In genomic region chr15:92918881-92919280, GRCh38 we compare ENCODE assay signal across 8 cellular contexts. TPM values are rescaled to one million over a fixed set of nuclear protein-coding genes. Genes with fewer than 3 reads are reported as not detected.
A peak's percentile ranks its signal among the peaks of the same experiment; 100 is the strongest.
DNase-seq lines count a peak whose midpoint lies in the region; ATAC-seq, FAIRE-seq and TF ChIP-seq lines count a peak whose summit lies in the region.
"Not testable (repeated sequence)": the region's sequence is repeated elsewhere in the genome, so short reads cannot be mapped to it uniquely, and the experiment has no call there.

No MANE protein-coding gene starts in this region.

- H3K4me1 ChIP-seq in A549 (peaks cover 86% of the 10 kb centered on the region), Panc1 (ENCODE audit: control insufficient read depth, insufficient read depth, low read length) (peaks cover 84% of the 10 kb centered on the region), right atrium auricular region (peaks cover 0 to 93% of the 10 kb centered on the region in 2 donors), smooth muscle cell (ENCODE audit: low read depth) (peaks cover 64% of the 10 kb centered on the region), upper lobe of right lung (peaks cover 91% of the 10 kb centered on the region)

- BruUV-seq in Panc1 (replicated peaks; lab: Mats Ljungman, UMichigan) = not testable (repeated sequence)

- H3K4me1 Mint-ChIP-seq in activated T-helper 2 cell treated with anti-CD3 and anti-CD28 coated beads, Interferon-gamma antibody, Interleukin-2, Interleukin-4, amounts not matched to agents 10 μg/mL and 5 μg/mL and 100 μg/mL, durations not matched to agents 14 hours and 24 hours and 36 hours (ENCODE audit: low read depth) = peaks cover 77% of the 10 kb centered on the region
- peaks cover 79 to 80% of the 10 kb centered on the region in 2 donors for H3K4me1 Mint-ChIP-seq in natural killer cell

- not testable (repeated sequence) for H3K9me3 Mint-ChIP-seq in activated T-helper 2 cell treated with anti-CD3 and anti-CD28 coated beads, Interferon-gamma antibody, Interleukin-2, Interleukin-4, amounts not matched to agents 10 μg/mL and 5 μg/mL and 100 μg/mL, durations not matched to agents 14 hours and 24 hours and 36 hours; natural killer cell

- not testable (repeated sequence) for H2AFZ ChIP-seq in smooth muscle cell (ENCODE audit: low read depth)

- in situ Hi-C loops in Panc1 (cut with HindIII; ENCODE audit: low pct_unique_long_range_greater_than_20kb, low sequenced_read_pairs) = not testable (repeated sequence)

- not testable (repeated sequence) for H3K4me3 ChIP-seq in A549; Panc1 (ENCODE audit: low read depth in 2 of 2, low read length in 2 of 2); coronary artery; right atrium auricular region; smooth muscle cell; upper lobe of right lung

- H3K4me3 Mint-ChIP-seq in activated T-helper 2 cell treated with anti-CD3 and anti-CD28 coated beads, Interferon-gamma antibody, Interleukin-2, Interleukin-4, amounts not matched to agents 10 μg/mL and 5 μg/mL and 100 μg/mL, durations not matched to agents 14 hours and 24 hours and 36 hours (ENCODE audit: low read depth); natural killer cell: not testable (repeated sequence)

- TF ChIP-seq RAD21 in A549 (conservative IDR thresholded peaks at IDR 0.05 in 1 of 2, IDR thresholded peaks at IDR 0.05 in 1 of 2) = not testable (repeated sequence)

- POLR2A ChIA-PET in A549 (lab: Yijun Ruan, JAX) = interaction anchor here (1.5 to 7.6 kb wide), 5 partner anchors 13 to 115 kb away, joined by 13 to 80 read pairs (median 28); partner anchors contain the start of gene CHD2
- POLR2A ChIA-PET in Panc1 (lab: Charles Lee) = not testable (repeated sequence)

- H3K9ac ChIP-seq in smooth muscle cell (ENCODE audit: low read depth) = not testable (repeated sequence)

- H3K27ac ChIP-seq in A549 = peak overlapping the region in 1 of 2 experiments; percentile 64; a peak in 3 of 6 replicates
- peak overlapping the region; percentile 97 for H3K27ac ChIP-seq in Panc1 (ENCODE audit: low read length)
- peak overlapping the region; percentile 15 to 61 for H3K27ac ChIP-seq in coronary artery
- peak overlapping the region; percentile 75 to 82 for H3K27ac ChIP-seq in right atrium auricular region
- peak overlapping the region; percentile 96 for H3K27ac ChIP-seq in smooth muscle cell (ENCODE audit: low read depth)
- peak overlapping the region; percentile 83 for H3K27ac ChIP-seq in upper lobe of right lung

- 80% methylated on average over 9 of the region's 9 CpGs for WGBS in A549 (ENCODE audit: missing lambda C conversion rate)
- WGBS in smooth muscle cell (ENCODE audit: low lambda C conversion rate) = 60% methylated on average over 9 of the region's 9 CpGs

- not testable (repeated sequence) for TF ChIP-seq CTCF in A549 (IDR thresholded peaks at IDR 0.05); Panc1 (IDR thresholded peaks at IDR 0.05); coronary artery (IDR thresholded peaks at IDR 0.05); right atrium auricular region (IDR thresholded peaks at IDR 0.05); natural killer cell (IDR thresholded peaks at IDR 0.05); smooth muscle cell (IDR thresholded peaks at IDR 0.05; ENCODE audit: borderline replicate concordance, insufficient read depth, poor library complexity, severe bottlenecking); upper lobe of right lung (IDR thresholded peaks at IDR 0.05)

- peak overlapping the region; percentile 75; the same call in 1 of the 3 replicates for H3K4me2 ChIP-seq in A549
- H3K4me2 ChIP-seq in smooth muscle cell = peak overlapping the region; percentile 79

- CTCF ChIA-PET in A549 (lab: Yijun Ruan, JAX) = interaction anchor here (0.8 to 15.0 kb wide), 16 partner anchors 10 to 131 kb away, joined by 3 to 167 read pairs (median 10); partner anchors contain the start of gene CHD2
- CTCF ChIA-PET in Panc1 (lab: Charles Lee) = not testable (repeated sequence)

- DNase-seq in A549 (ENCODE audit: low read depth in 1 of 2, low spot score in 1 of 2); Panc1 (ENCODE audit: low read depth, low spot score); activated T-helper 2 cell treated with anti-CD3 and anti-CD28 coated beads, Interferon-gamma antibody, Interleukin-2, Interleukin-4, amounts not matched to agents 10 μg/mL and 5 μg/mL and 100 μg/mL, durations not matched to agents 14 hours and 24 hours and 36 hours (ENCODE audit: low spot score); coronary artery (ENCODE audit: low spot score); right atrium auricular region (ENCODE audit: low spot score); natural killer cell; smooth muscle cell (lab: John Stamatoyannopoulos, UW; ENCODE audit: unreplicated experiment); upper lobe of right lung: not testable (repeated sequence)

- H3K27me3 ChIP-seq in Panc1 (ENCODE audit: control insufficient read depth, insufficient read depth, low read length); right atrium auricular region; smooth muscle cell (ENCODE audit: low read depth); upper lobe of right lung: not testable (repeated sequence)

- H4K20me1 ChIP-seq in smooth muscle cell (ENCODE audit: low read depth) = peaks cover 51% of the 10 kb centered on the region

- H3K36me3 ChIP-seq in Panc1 (ENCODE audit: control insufficient read depth, insufficient read depth, low read length); right atrium auricular region; smooth muscle cell (ENCODE audit: low read depth); upper lobe of right lung: not testable (repeated sequence)

- intact Hi-C loops in Panc1 (cut with micrococcal nuclease; ENCODE audit: unreplicated experiment) (loop anchor here (5.0 kb wide), 1 partner anchor 112 kb away; no protein-coding TSS in a partner anchor), natural killer cell (cut with micrococcal nuclease) (loop anchor here (1.0 to 2.0 kb wide), 4 partner anchors 18 to 122 kb away; partner anchors contain the start of gene CHD2), upper lobe of right lung (cut with DNase I) (loop anchor here (10.0 kb wide), 1 partner anchor 114 kb away; no protein-coding TSS in a partner anchor)
- intact Hi-C loops in activated T-helper 2 cell treated with anti-CD3 and anti-CD28 coated beads, Interferon-gamma antibody, Interleukin-2, Interleukin-4, amounts not matched to agents 10 μg/mL and 5 μg/mL and 100 μg/mL, durations not matched to agents 14 hours and 24 hours and 36 hours (cut with micrococcal nuclease) = loop anchor here (1.0 to 5.0 kb wide), 3 partner anchors 14 to 110 kb away; no protein-coding TSS in a partner anchor

- peaks cover 100% of the 10 kb centered on the region for H3K79me2 ChIP-seq in smooth muscle cell (ENCODE audit: low read depth)

- H3F3A ChIP-seq in smooth muscle cell (ENCODE audit: low read depth) = peaks cover 47% of the 10 kb centered on the region

- TF ChIP-seq POLR2A in A549 (IDR thresholded peaks at IDR 0.05; ENCODE audit: low read length) = not testable (repeated sequence)

- not testable (repeated sequence) for ATAC-seq in A549, Panc1, natural killer cell, upper lobe of right lung

- H3K9me3 ChIP-seq in A549; Panc1 (ENCODE audit: control insufficient read depth, insufficient read depth, low read depth, low read length); right atrium auricular region; smooth muscle cell (replicated peaks; ENCODE audit: low read depth); upper lobe of right lung: not testable (repeated sequence)

- H3K27me3 Mint-ChIP-seq in activated T-helper 2 cell treated with anti-CD3 and anti-CD28 coated beads, Interferon-gamma antibody, Interleukin-2, Interleukin-4, amounts not matched to agents 10 μg/mL and 5 μg/mL and 100 μg/mL, durations not matched to agents 14 hours and 24 hours and 36 hours (ENCODE audit: low read depth); natural killer cell (ENCODE audit: low read depth in 2 of 2): not testable (repeated sequence)

- H3K36me3 Mint-ChIP-seq in activated T-helper 2 cell treated with anti-CD3 and anti-CD28 coated beads, Interferon-gamma antibody, Interleukin-2, Interleukin-4, amounts not matched to agents 10 μg/mL and 5 μg/mL and 100 μg/mL, durations not matched to agents 14 hours and 24 hours and 36 hours (ENCODE audit: low read depth) = peaks cover 81% of the 10 kb centered on the region
- H3K36me3 Mint-ChIP-seq in natural killer cell = not testable (repeated sequence)

- TF ChIP-seq EP300 in A549 (IDR thresholded peaks at IDR 0.05) = not testable (repeated sequence)

- H3K27ac Mint-ChIP-seq in activated T-helper 2 cell treated with anti-CD3 and anti-CD28 coated beads, Interferon-gamma antibody, Interleukin-2, Interleukin-4, amounts not matched to agents 10 μg/mL and 5 μg/mL and 100 μg/mL, durations not matched to agents 14 hours and 24 hours and 36 hours = peak overlapping the region; percentile 34
- H3K27ac Mint-ChIP-seq in natural killer cell = peak overlapping the region; percentile 20 to 80

- FAIRE-seq in A549 (lab: Jason Lieb, UNC) = not testable (repeated sequence)

RNA-seq across cellular contexts. Expression of gene CHD2, which starts 18.8 kb away (rescaled TPM):
- 68.2 and 88.1 TPM in 2 replicates for polyA plus RNA-seq in A549 (2011; rRNA removed)
- polyA plus RNA-seq in A549 (2012; cell fraction: cytosol; rRNA removed) = 19.7 and 19.8 TPM in 2 replicates
- 42.4 and 67.4 TPM in 2 replicates for polyA plus RNA-seq in A549 (2012; cell fraction: nucleus; rRNA removed)
- 29.5 to 30.2 TPM (median 29.5 TPM) in 3 replicates for polyA plus RNA-seq in A549 (2017; fragmentation: RNase III; extraction: RNeasy Plus Mini Kit Qiagen cat#74134 plus additional on column Dnase treatment)
- polyA minus RNA-seq in A549 (2011; rRNA and poly(A)+ RNA removed) = 127 and 129 TPM in 2 replicates
- 81.8 TPM for total RNA-seq in Panc1 (2021; ENCODE audit: unreplicated experiment)
- 43.9 TPM for polyA plus RNA-seq in Panc1 (2012; ENCODE audit: insufficient read length)
- 105 and 111 TPM in 2 replicates for total RNA-seq in activated T-helper 2 cell treated with anti-CD3 and anti-CD28 coated beads, Interferon-gamma antibody, Interleukin-2, Interleukin-4, amounts not matched to agents 10 μg/mL and 5 μg/mL and 100 μg/mL, durations not matched to agents 14 hours and 24 hours and 36 hours
- 10 to 100 TPM; 31.1 to 37.9 TPM for total RNA-seq in right atrium auricular region
- total RNA-seq in natural killer cell = 100 to 1,000 TPM; 418 to 449 (median 441) TPM
- 99.2 and 132 TPM in 2 replicates for total RNA-seq in smooth muscle cell
- 64.4 and 81.6 TPM in 2 replicates for polyA plus RNA-seq in smooth muscle cell
- 161 TPM for total RNA-seq in upper lobe of right lung
